Comparison of ENCODE assay signal across 8 cellular contexts in the genomic region with DNA sequence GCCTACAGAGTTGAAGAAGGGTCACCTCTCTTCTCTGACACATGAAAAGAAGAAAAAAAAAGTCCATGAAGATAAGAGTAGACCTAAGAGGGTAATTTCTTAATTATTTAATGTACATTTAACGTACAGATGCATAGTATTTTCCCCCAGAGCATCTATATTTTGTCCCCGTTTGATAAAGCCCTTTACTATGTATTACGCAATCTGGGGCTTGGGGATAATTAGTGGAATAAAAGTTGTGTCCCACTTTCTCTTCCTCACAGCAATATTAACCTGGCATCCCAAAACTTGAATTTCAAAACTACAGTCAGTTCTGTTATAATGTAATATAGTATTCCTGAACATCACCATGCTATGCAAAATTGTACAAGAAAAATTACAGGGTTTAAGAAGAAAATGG.
"Had no signal": no experiment of that assay in that cellular context is flagged by ENCODE, and none has a peak within 500 bp of the region (broad histone marks: within the 10 kb centered on the region; RNA-seq: fewer than 3 reads in every experiment).

No MANE protein-coding gene starts in this region.

- H3K4me3 ChIP-seq: GM23248 had no signal

- H2AFZ ChIP-seq: GM23248 had no signal

- FAIRE-seq: H54, HTR-8/SVneo had no signal

- H3K9ac ChIP-seq: GM23248 had no signal

- H3K27ac ChIP-seq: GM23248 had no signal

- DNase-seq: GM23248, GOT3, H9, HCEC 1CT, Kasumi-1, KG1 had no signal
